Comparison of ENCODE assay signal across 30 cellular contexts in the genomic region with DNA sequence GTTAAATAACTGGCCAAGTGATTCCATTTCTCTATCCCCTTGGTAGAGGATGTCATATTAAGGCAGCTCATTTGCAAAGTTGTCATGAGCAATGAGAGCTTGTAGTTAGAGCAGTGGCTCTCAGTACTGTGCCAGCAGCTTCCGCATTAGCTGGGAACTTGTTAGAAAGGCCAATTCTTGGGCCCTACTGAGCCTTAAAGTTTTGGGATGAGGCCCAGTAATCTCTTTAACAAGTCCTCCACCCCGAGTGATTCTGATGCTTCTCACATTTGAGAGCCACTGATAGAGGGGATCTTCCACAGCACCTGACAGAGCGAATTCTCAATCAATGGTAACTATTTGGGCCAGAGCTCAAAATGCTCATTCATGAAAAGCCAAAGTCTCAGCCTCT. TPM values are rescaled to one million over a fixed set of nuclear protein-coding genes. Genes with fewer than 3 reads are reported as not detected.
DNase-seq lines count a peak whose midpoint lies in the region; ATAC-seq and TF ChIP-seq lines count a peak whose summit lies in the region.
"Had no signal": no experiment of that assay in that cellular context is flagged by ENCODE, and none has a peak within 500 bp of the region (broad histone marks: within the 10 kb centered on the region; RNA-seq: fewer than 3 reads in every experiment).

No MANE protein-coding gene starts in this region.

- no peak overlapping the region for H4K5ac ChIP-seq in mesendoderm (ENCODE audit: low read length)

- H3K4me3 Mint-ChIP-seq in activated CD4-positive, alpha-beta memory T cell treated with anti-CD3 and anti-CD28 coated beads, Interleukin-2, amount 10 ng/mL, durations not matched to agents 7 days and 5 days: no peak overlapping the region
- no peak overlapping the region for H3K4me3 Mint-ChIP-seq in activated CD4-positive, alpha-beta memory T cell treated with anti-CD3 and anti-CD28 coated beads for 36 hours
- no peak overlapping the region for H3K4me3 Mint-ChIP-seq in activated T-helper 1 cell treated with anti-CD3 and anti-CD28 coated beads, Interleukin-12 subunit alpha, Interleukin-12 subunit beta, Interleukin-2, Interleukin-4 antibody, amounts not matched to agents 30 ng/mL and 10 ng/mL and 1 ng/mL, durations not matched to agents 14 hours and 24 hours and 36 hours
- no peak overlapping the region for H3K4me3 Mint-ChIP-seq in nephron
- H3K4me3 Mint-ChIP-seq: T-helper 17 cell had no signal

- no peak overlapping the region for H4K8ac ChIP-seq in mesendoderm (ENCODE audit: low read depth, low read length)

- H3K4me3 ChIP-seq in DND-41 (ENCODE audit: low read depth in 1 of 2, low read length in 2 of 2): peak overlapping the region in 1 of 2 experiments; percentile 44; a peak in 2 of 4 replicates
- no peak overlapping the region for H3K4me3 ChIP-seq in mesendoderm (ENCODE audit: low read length)
- H3K4me3 ChIP-seq: A549, adrenal gland, body of pancreas, HAP-1, left lung, MG63, SK-N-MC had no signal

- H3K27ac Mint-ChIP-seq in activated CD4-positive, alpha-beta memory T cell treated with anti-CD3 and anti-CD28 coated beads, Interleukin-2, amount 10 ng/mL, durations not matched to agents 7 days and 5 days: peak overlapping the region; percentile 84
- H3K27ac Mint-ChIP-seq in activated CD4-positive, alpha-beta memory T cell treated with anti-CD3 and anti-CD28 coated beads for 36 hours: no peak overlapping the region
- H3K27ac Mint-ChIP-seq in activated T-helper 1 cell treated with anti-CD3 and anti-CD28 coated beads, Interleukin-12 subunit alpha, Interleukin-12 subunit beta, Interleukin-2, Interleukin-4 antibody, amounts not matched to agents 30 ng/mL and 10 ng/mL and 1 ng/mL, durations not matched to agents 14 hours and 24 hours and 36 hours: peak overlapping the region; percentile 78
- H3K27ac Mint-ChIP-seq in nephron: peak overlapping the region; percentile 12 to 82 (median 47)
- H3K27ac Mint-ChIP-seq: T-helper 17 cell had no signal

- WGBS in mesendoderm (ENCODE audit: extremely low coverage, insufficient coverage, low lambda C conversion rate): no CpG with 5 or more reads among the region's 3 CpGs

- H2BK120ac ChIP-seq in mesendoderm (ENCODE audit: low read depth, low read length): no peak overlapping the region

- H3K4me1 Mint-ChIP-seq in activated CD4-positive, alpha-beta memory T cell treated with anti-CD3 and anti-CD28 coated beads, Interleukin-2, amount 10 ng/mL, durations not matched to agents 7 days and 5 days: peaks cover 92% of the 10 kb centered on the region
- H3K4me1 Mint-ChIP-seq in activated CD4-positive, alpha-beta memory T cell treated with anti-CD3 and anti-CD28 coated beads for 36 hours (ENCODE audit: low read depth): peaks cover 43% of the 10 kb centered on the region
- H3K4me1 Mint-ChIP-seq in activated T-helper 1 cell treated with anti-CD3 and anti-CD28 coated beads, Interleukin-12 subunit alpha, Interleukin-12 subunit beta, Interleukin-2, Interleukin-4 antibody, amounts not matched to agents 30 ng/mL and 10 ng/mL and 1 ng/mL, durations not matched to agents 14 hours and 24 hours and 36 hours (ENCODE audit: low read depth): peaks cover 94% of the 10 kb centered on the region
- peaks cover 4% of the 10 kb centered on the region for H3K4me1 Mint-ChIP-seq in nephron

- POLR2A ChIA-PET in activated CD4-positive, alpha-beta memory T cell treated with anti-CD3 and anti-CD28 coated beads, Interleukin-2, amount 10 ng/mL, durations not matched to agents 7 days and 5 days (lab: Charles Lee): no interaction called here
- POLR2A ChIA-PET in activated CD4-positive, alpha-beta memory T cell treated with anti-CD3 and anti-CD28 coated beads for 36 hours (lab: Charles Lee): no interaction called here

- no peaks in the 10 kb centered on the region for H3K79me2 ChIP-seq in DND-41 (ENCODE audit: insufficient read depth, low read length)
- no peaks in the 10 kb centered on the region for H3K79me2 ChIP-seq in mesendoderm (ENCODE audit: control insufficient read depth, insufficient read depth, low read length)

- H3K9me3 ChIP-seq in DND-41 (ENCODE audit: insufficient read depth, low read length, severe bottlenecking): no peaks in the 10 kb centered on the region
- H3K9me3 ChIP-seq: A549, adrenal gland, body of pancreas, HAP-1, left lung, MG63 had no signal

- no peak overlapping the region for H3K23ac ChIP-seq in mesendoderm (ENCODE audit: low read length)

- H3K27me3 ChIP-seq in DND-41 (ENCODE audit: insufficient read depth, low read length, poor library complexity) (no peaks in the 10 kb centered on the region), mesendoderm (ENCODE audit: insufficient read depth, low read length, poor library complexity) (no peaks in the 10 kb centered on the region)
- H3K27me3 ChIP-seq: body of pancreas, left lung had no signal

- H3K9ac ChIP-seq in DND-41 (ENCODE audit: low read depth, low read length): peak overlapping the region; percentile 55
- no peak overlapping the region for H3K9ac ChIP-seq in mesendoderm (ENCODE audit: low read length)

- H3K4ac ChIP-seq in mesendoderm (ENCODE audit: low read depth, low read length): no peak overlapping the region

- no peak for DNase-seq in activated CD4-positive, alpha-beta memory T cell treated with anti-CD3 and anti-CD28 coated beads, Interleukin-2, amount 10 ng/mL, durations not matched to agents 7 days and 5 days
- no peak for DNase-seq in activated CD4-positive, alpha-beta memory T cell treated with anti-CD3 and anti-CD28 coated beads for 36 hours
- DNase-seq in DND-41: no peak
- DNase-seq in activated T-helper 1 cell treated with anti-CD3 and anti-CD28 coated beads, Interleukin-12 subunit alpha, Interleukin-12 subunit beta, Interleukin-2, Interleukin-4 antibody, amounts not matched to agents 30 ng/mL and 10 ng/mL and 1 ng/mL, durations not matched to agents 14 hours and 24 hours and 36 hours (ENCODE audit: low spot score): no peak
- no peak for DNase-seq in mesendoderm
- DNase-seq in ecto neural progenitor cell (ENCODE audit: low spot score): no peak
- DNase-seq: activated gamma-delta T cell, adrenal gland, body of pancreas, cerebellar nuclear complex, DMS153, left lung, naive B cell, NCI-H2081, NCI-H226, NCI-H748 treated with DMSO at 0.1 percent for 48 hours, occipital lobe, T-helper 17 cell, trophoblast cell had no signal

- H3K27ac ChIP-seq in DND-41 (ENCODE audit: low read length) (peak overlapping the region; percentile 92), mesendoderm (ENCODE audit: low read depth, low read length) (no peak overlapping the region)
- H3K27ac ChIP-seq: A549, adrenal gland, body of pancreas, left lung, SK-N-MC had no signal

- ATAC-seq in DND-41 (ENCODE audit: insufficient read depth, low read depth): no peak
- ATAC-seq in HG03135 (IDR thresholded peaks at IDR 0.05; ENCODE audit: unreplicated experiment): no peak
- ATAC-seq: body of pancreas, left lung, T-helper 17 cell had no signal

- H3K9me3 Mint-ChIP-seq in activated CD4-positive, alpha-beta memory T cell treated with anti-CD3 and anti-CD28 coated beads, Interleukin-2, amount 10 ng/mL, durations not matched to agents 7 days and 5 days: no peaks in the 10 kb centered on the region
- H3K9me3 Mint-ChIP-seq in activated CD4-positive, alpha-beta memory T cell treated with anti-CD3 and anti-CD28 coated beads for 36 hours: no peaks in the 10 kb centered on the region
- no peaks in the 10 kb centered on the region for H3K9me3 Mint-ChIP-seq in activated T-helper 1 cell treated with anti-CD3 and anti-CD28 coated beads, Interleukin-12 subunit alpha, Interleukin-12 subunit beta, Interleukin-2, Interleukin-4 antibody, amounts not matched to agents 30 ng/mL and 10 ng/mL and 1 ng/mL, durations not matched to agents 14 hours and 24 hours and 36 hours
- H3K9me3 Mint-ChIP-seq in nephron: no peaks in the 10 kb centered on the region
- H3K9me3 Mint-ChIP-seq: naive B cell had no signal

- H3K36me3 Mint-ChIP-seq in activated CD4-positive, alpha-beta memory T cell treated with anti-CD3 and anti-CD28 coated beads, Interleukin-2, amount 10 ng/mL, durations not matched to agents 7 days and 5 days (ENCODE audit: low read depth): no peaks in the 10 kb centered on the region
- no peaks in the 10 kb centered on the region for H3K36me3 Mint-ChIP-seq in activated CD4-positive, alpha-beta memory T cell treated with anti-CD3 and anti-CD28 coated beads for 36 hours
- no peaks in the 10 kb centered on the region for H3K36me3 Mint-ChIP-seq in activated T-helper 1 cell treated with anti-CD3 and anti-CD28 coated beads, Interleukin-12 subunit alpha, Interleukin-12 subunit beta, Interleukin-2, Interleukin-4 antibody, amounts not matched to agents 30 ng/mL and 10 ng/mL and 1 ng/mL, durations not matched to agents 14 hours and 24 hours and 36 hours (ENCODE audit: low read depth)
- no peaks in the 10 kb centered on the region for H3K36me3 Mint-ChIP-seq in nephron (ENCODE audit: low read depth)
- H3K36me3 Mint-ChIP-seq: naive B cell had no signal

- H3K4me1 ChIP-seq in DND-41 (ENCODE audit: insufficient read depth, low read length) (peaks cover 96% of the 10 kb centered on the region), mesendoderm (ENCODE audit: control insufficient read depth, low read depth, low read length) (peaks cover 2% of the 10 kb centered on the region)
- H3K4me1 ChIP-seq: A549, body of pancreas, HAP-1 had no signal

- H3K27me3 Mint-ChIP-seq in activated CD4-positive, alpha-beta memory T cell treated with anti-CD3 and anti-CD28 coated beads, Interleukin-2, amount 10 ng/mL, durations not matched to agents 7 days and 5 days: peaks cover 6% of the 10 kb centered on the region
- H3K27me3 Mint-ChIP-seq in activated CD4-positive, alpha-beta memory T cell treated with anti-CD3 and anti-CD28 coated beads for 36 hours: peaks cover 40% of the 10 kb centered on the region
- H3K27me3 Mint-ChIP-seq in activated T-helper 1 cell treated with anti-CD3 and anti-CD28 coated beads, Interleukin-12 subunit alpha, Interleukin-12 subunit beta, Interleukin-2, Interleukin-4 antibody, amounts not matched to agents 30 ng/mL and 10 ng/mL and 1 ng/mL, durations not matched to agents 14 hours and 24 hours and 36 hours (ENCODE audit: insufficient read depth): peaks cover 7% of the 10 kb centered on the region
- H3K27me3 Mint-ChIP-seq in nephron (ENCODE audit: low read depth): no peaks in the 10 kb centered on the region

- no peaks in the 10 kb centered on the region for H3K79me1 ChIP-seq in mesendoderm (ENCODE audit: low read length)

- H4K20me1 ChIP-seq in DND-41 (ENCODE audit: insufficient read depth, low read length): no peaks in the 10 kb centered on the region

- H3K18ac ChIP-seq in mesendoderm (ENCODE audit: low read length): no peak overlapping the region

- intact Hi-C loops in activated CD4-positive, alpha-beta memory T cell treated with anti-CD3 and anti-CD28 coated beads for 36 hours (cut with micrococcal nuclease): no loop called here
- intact Hi-C loops in activated T-helper 1 cell treated with anti-CD3 and anti-CD28 coated beads, Interleukin-12 subunit alpha, Interleukin-12 subunit beta, Interleukin-2, Interleukin-4 antibody, amounts not matched to agents 30 ng/mL and 10 ng/mL and 1 ng/mL, durations not matched to agents 14 hours and 24 hours and 36 hours (cut with micrococcal nuclease): loop anchor here (2.0 to 10.0 kb wide), 2 partner anchors 16 to 1502 kb away; a partner anchor contains a TSS

- H2AFZ ChIP-seq in DND-41 (ENCODE audit: low read depth, low read length): 0 out of 2 replicates have a peak overlapping the region, but pooled peaks have one; percentile 21

- H2BK5ac ChIP-seq in mesendoderm (ENCODE audit: low read length): no peak overlapping the region

- CTCF ChIA-PET in activated CD4-positive, alpha-beta memory T cell treated with anti-CD3 and anti-CD28 coated beads, Interleukin-2, amount 10 ng/mL, durations not matched to agents 7 days and 5 days (lab: Charles Lee): interaction anchor here (0.8 to 8.1 kb wide), 4 partner anchors 14 to 62 kb away, joined by 3 to 64 read pairs (median 6); a partner anchor contains a TSS
- CTCF ChIA-PET in activated CD4-positive, alpha-beta memory T cell treated with anti-CD3 and anti-CD28 coated beads for 36 hours (lab: Charles Lee): interaction anchor here (2.1 to 2.4 kb wide), 2 partner anchors 11 to 22 kb away, joined by 6 to 17 read pairs; no protein-coding TSS in a partner anchor

- H3K36me3 ChIP-seq in DND-41 (ENCODE audit: insufficient read depth, low read length) (no peaks in the 10 kb centered on the region), mesendoderm (ENCODE audit: control insufficient read depth, insufficient read depth, low read length) (no peaks in the 10 kb centered on the region)
- H3K36me3 ChIP-seq: adrenal gland, HAP-1, left lung, MG63 had no signal

- H3K4me2 ChIP-seq in DND-41 (ENCODE audit: insufficient read depth, low read length) (peak overlapping the region; percentile 60), mesendoderm (ENCODE audit: low read length) (no peak overlapping the region)
- H3K4me2 ChIP-seq: A549 had no signal

- H2AK5ac ChIP-seq in mesendoderm (ENCODE audit: low read length): no peak overlapping the region

- no peak overlapping the region for H2BK15ac ChIP-seq in mesendoderm (replicated peaks; ENCODE audit: low read depth)

- TF ChIP-seq CTCF in DND-41 (IDR thresholded peaks at IDR 0.05; ENCODE audit: borderline replicate concordance, extremely low read depth, low read length, poor library complexity, severe bottlenecking): no peak
- TF ChIP-seq CTCF in nephron (IDR thresholded peaks at IDR 0.05; ENCODE audit: unreplicated experiment in 3 of 3): no peak

- no peak overlapping the region for H3K56ac ChIP-seq in mesendoderm (ENCODE audit: low read length)

RNA-seq across cellular contexts. Expression of a gene that starts 20.2 kb away (rescaled TPM):
- total RNA-seq in activated CD4-positive, alpha-beta memory T cell treated with anti-CD3 and anti-CD28 coated beads, Interleukin-2, amount 10 ng/mL, durations not matched to agents 7 days and 5 days: 1 to 10 TPM; 4.8 to 6.8 TPM
- total RNA-seq in activated CD4-positive, alpha-beta memory T cell treated with anti-CD3 and anti-CD28 coated beads for 36 hours: under 1 TPM; 0.44 to 0.67 TPM
- total RNA-seq in activated T-helper 1 cell treated with anti-CD3 and anti-CD28 coated beads, Interleukin-12 subunit alpha, Interleukin-12 subunit beta, Interleukin-2, Interleukin-4 antibody, amounts not matched to agents 30 ng/mL and 10 ng/mL and 1 ng/mL, durations not matched to agents 14 hours and 24 hours and 36 hours: 264 and 266 TPM in 2 replicates
- not detected for polyA plus RNA-seq in mesendoderm (2013, experiment 1 of 2)
- not detected for polyA plus RNA-seq in mesendoderm (2013, experiment 2 of 2)
- total RNA-seq: adrenal gland, body of pancreas, G401, HT-29, left lung, mesenteric fat pad, RPMI7951, subcutaneous adipose tissue, T-helper 17 cell had no signal
- polyA plus RNA-seq: A549, adrenal gland had no signal

RNA-seq across cellular contexts. Expression of a gene that starts 26.9 kb away (rescaled TPM):
- total RNA-seq in activated CD4-positive, alpha-beta memory T cell treated with anti-CD3 and anti-CD28 coated beads, Interleukin-2, amount 10 ng/mL, durations not matched to agents 7 days and 5 days: not detected
- total RNA-seq in activated CD4-positive, alpha-beta memory T cell treated with anti-CD3 and anti-CD28 coated beads for 36 hours: not detected
- total RNA-seq in activated T-helper 1 cell treated with anti-CD3 and anti-CD28 coated beads, Interleukin-12 subunit alpha, Interleukin-12 subunit beta, Interleukin-2, Interleukin-4 antibody, amounts not matched to agents 30 ng/mL and 10 ng/mL and 1 ng/mL, durations not matched to agents 14 hours and 24 hours and 36 hours: not detected in 2 replicates
- not detected for polyA plus RNA-seq in mesendoderm (2013, experiment 1 of 2)
- polyA plus RNA-seq in mesendoderm (2013, experiment 2 of 2): not detected
- total RNA-seq: body of pancreas, G401, HT-29, occipital lobe, RPMI7951, T-helper 17 cell had no signal
- polyA plus RNA-seq: A549 had no signal

Comparison
In these comparisons a context has a peak if more than half of its experiments do, and no peak if none do; other contexts are left out.
1. RNA of a gene that starts 20.2 kb away (total RNA-seq): 264 to 266 TPM in activated T-helper 1 cell treated with anti-CD3 and anti-CD28 coated beads, Interleukin-12 subunit alpha, Interleukin-12 subunit beta, Interleukin-2, Interleukin-4 antibody, amounts not matched to agents 30 ng/mL and 10 ng/mL and 1 ng/mL, durations not matched to agents 14 hours and 24 hours and 36 hours; 4.8 to 6.8 TPM in activated CD4-positive, alpha-beta memory T cell treated with anti-CD3 and anti-CD28 coated beads, Interleukin-2, amount 10 ng/mL, durations not matched to agents 7 days and 5 days and 0.44 to 0.67 TPM in activated CD4-positive, alpha-beta memory T cell treated with anti-CD3 and anti-CD28 coated beads for 36 hours; every median in the first group is over 10 times any median in the second.